In the genomic region with DNA sequence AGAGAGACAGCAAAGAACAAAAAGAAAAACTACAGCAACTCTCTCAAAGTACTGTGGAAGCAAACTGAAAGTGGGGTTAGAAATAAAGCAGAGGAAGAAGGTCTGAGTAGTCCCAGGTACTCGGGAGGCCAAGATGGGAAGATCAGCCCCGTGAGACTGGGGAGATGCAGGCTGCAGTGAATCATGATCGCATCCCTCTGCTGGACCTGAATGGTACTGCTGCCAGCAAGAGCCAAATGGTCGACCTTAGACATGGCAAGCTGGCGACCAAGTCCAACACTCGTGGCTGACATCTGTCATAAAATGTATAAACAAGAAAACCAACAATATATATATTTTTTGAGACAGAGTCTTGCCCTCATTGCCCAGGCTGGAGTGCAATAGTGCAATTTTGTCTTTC, we compare ENCODE assay signal across 1 cellular context.
TF ChIP-seq lines count a peak whose summit lies in the region.

No MANE protein-coding gene starts in this region.

TF ChIP-seq in HepG2, 621 proteins besides CTCF, POLR2A, EP300 and RAD21 (continued from another document):
- TF ChIP-seq, protein P1, sequence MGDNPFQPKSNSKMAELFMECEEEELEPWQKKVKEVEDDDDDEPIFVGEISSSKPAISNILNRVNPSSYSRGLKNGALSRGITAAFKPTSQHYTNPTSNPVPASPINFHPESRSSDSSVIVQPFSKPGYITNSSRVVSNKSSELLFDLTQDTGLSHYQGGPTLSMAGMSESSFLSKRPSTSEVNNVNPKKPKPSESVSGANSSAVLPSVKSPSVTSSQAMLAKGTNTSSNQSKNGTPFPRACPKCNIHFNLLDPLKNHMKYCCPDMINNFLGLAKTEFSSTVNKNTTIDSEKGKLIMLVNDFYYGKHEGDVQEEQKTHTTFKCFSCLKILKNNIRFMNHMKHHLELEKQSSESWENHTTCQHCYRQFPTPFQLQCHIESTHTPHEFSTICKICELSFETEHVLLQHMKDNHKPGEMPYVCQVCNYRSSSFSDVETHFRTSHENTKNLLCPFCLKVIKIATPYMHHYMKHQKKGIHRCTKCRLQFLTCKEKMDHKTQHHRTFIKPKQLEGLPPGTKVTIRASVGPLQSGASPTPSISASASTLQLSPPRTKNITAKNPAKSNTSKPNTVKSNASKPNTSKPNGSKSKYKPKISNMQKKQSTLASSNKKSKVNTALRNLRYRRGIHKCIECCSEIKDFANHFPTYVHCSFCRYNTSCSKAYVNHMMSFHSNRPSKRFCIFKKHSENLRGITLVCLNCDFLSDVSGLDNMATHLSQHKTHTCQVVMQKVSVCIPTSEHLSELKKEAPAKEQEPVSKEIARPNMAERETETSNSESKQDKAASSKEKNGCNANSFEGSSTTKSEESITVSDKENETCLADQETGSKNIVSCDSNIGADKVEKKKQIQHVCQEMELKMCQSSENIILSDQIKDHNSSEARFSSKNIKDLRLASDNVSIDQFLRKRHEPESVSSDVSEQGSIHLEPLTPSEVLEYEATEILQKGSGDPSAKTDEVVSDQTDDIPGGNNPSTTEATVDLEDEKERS (CRISPR knock-in tag; IDR thresholded peaks at IDR 0.05), result 0 out of 2 replicates have a peak, but pooled peaks have one; percentile 29
- TF ChIP-seq ZNF274 (CRISPR knock-in tag; IDR thresholded peaks at IDR 0.05), result 0 out of 2 replicates have a peak, but pooled peaks have one; percentile 30
- TF ChIP-seq, protein P2, sequence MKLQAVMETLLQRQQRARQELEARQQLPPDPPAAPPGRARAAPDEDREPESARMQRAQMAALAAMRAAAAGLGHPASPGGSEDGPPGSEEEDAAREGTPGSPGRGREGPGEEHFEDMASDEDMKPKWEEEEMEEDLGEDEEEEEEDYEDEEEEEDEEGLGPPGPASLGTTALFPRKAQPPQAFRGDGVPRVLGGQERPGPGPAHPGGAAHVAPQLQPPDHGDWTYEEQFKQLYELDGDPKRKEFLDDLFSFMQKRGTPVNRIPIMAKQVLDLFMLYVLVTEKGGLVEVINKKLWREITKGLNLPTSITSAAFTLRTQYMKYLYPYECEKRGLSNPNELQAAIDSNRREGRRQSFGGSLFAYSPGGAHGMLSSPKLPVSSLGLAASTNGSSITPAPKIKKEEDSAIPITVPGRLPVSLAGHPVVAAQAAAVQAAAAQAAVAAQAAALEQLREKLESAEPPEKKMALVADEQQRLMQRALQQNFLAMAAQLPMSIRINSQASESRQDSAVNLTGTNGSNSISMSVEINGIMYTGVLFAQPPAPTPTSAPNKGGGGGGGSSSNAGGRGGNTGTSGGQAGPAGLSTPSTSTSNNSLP (IDR thresholded peaks at IDR 0.05; ENCODE audit: low read depth, low read length), result 0 out of 2 replicates have a peak, but pooled peaks have one; percentile 59
- TF ChIP-seq, protein P3, sequence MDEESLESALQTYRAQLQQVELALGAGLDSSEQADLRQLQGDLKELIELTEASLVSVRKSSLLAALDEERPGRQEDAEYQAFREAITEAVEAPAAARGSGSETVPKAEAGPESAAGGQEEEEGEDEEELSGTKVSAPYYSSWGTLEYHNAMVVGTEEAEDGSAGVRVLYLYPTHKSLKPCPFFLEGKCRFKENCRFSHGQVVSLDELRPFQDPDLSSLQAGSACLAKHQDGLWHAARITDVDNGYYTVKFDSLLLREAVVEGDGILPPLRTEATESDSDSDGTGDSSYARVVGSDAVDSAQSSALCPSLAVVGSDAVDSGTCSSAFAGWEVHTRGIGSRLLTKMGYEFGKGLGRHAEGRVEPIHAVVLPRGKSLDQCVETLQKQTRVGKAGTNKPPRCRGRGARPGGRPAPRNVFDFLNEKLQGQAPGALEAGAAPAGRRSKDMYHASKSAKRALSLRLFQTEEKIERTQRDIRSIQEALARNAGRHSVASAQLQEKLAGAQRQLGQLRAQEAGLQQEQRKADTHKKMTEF (CRISPR knock-in tag; IDR thresholded peaks at IDR 0.05), result 0 out of 2 replicates have a peak, but pooled peaks have one; percentile 19
- TF ChIP-seq SMC3 (IDR thresholded peaks at IDR 0.05; ENCODE audit: low read length), result peak; percentile 67
- peak; percentile 32 for TF ChIP-seq XRCC5 (optimal IDR thresholded peaks at IDR 0.05; ENCODE audit: low read length)
- TF ChIP-seq, protein P4, sequence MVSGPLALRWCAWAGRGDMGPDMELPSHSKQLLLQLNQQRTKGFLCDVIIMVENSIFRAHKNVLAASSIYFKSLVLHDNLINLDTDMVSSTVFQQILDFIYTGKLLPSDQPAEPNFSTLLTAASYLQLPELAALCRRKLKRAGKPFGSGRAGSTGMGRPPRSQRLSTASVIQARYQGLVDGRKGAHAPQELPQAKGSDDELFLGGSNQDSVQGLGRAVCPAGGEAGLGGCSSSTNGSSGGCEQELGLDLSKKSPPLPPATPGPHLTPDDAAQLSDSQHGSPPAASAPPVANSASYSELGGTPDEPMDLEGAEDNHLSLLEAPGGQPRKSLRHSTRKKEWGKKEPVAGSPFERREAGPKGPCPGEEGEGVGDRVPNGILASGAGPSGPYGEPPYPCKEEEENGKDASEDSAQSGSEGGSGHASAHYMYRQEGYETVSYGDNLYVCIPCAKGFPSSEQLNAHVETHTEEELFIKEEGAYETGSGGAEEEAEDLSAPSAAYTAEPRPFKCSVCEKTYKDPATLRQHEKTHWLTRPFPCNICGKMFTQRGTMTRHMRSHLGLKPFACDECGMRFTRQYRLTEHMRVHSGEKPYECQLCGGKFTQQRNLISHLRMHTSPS (CRISPR knock-in tag; IDR thresholded peaks at IDR 0.05; ENCODE audit: low read depth), result no peak
- TF ChIP-seq ZNF644 (CRISPR knock-in tag; IDR thresholded peaks at IDR 0.05; ENCODE audit: low read depth), result peak; percentile 86
- TF ChIP-seq, protein P5, sequence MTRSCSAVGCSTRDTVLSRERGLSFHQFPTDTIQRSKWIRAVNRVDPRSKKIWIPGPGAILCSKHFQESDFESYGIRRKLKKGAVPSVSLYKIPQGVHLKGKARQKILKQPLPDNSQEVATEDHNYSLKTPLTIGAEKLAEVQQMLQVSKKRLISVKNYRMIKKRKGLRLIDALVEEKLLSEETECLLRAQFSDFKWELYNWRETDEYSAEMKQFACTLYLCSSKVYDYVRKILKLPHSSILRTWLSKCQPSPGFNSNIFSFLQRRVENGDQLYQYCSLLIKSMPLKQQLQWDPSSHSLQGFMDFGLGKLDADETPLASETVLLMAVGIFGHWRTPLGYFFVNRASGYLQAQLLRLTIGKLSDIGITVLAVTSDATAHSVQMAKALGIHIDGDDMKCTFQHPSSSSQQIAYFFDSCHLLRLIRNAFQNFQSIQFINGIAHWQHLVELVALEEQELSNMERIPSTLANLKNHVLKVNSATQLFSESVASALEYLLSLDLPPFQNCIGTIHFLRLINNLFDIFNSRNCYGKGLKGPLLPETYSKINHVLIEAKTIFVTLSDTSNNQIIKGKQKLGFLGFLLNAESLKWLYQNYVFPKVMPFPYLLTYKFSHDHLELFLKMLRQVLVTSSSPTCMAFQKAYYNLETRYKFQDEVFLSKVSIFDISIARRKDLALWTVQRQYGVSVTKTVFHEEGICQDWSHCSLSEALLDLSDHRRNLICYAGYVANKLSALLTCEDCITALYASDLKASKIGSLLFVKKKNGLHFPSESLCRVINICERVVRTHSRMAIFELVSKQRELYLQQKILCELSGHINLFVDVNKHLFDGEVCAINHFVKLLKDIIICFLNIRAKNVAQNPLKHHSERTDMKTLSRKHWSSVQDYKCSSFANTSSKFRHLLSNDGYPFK (CRISPR knock-in tag; IDR thresholded peaks at IDR 0.05; ENCODE audit: borderline replicate concordance), result no peak
- TF ChIP-seq, protein P6, sequence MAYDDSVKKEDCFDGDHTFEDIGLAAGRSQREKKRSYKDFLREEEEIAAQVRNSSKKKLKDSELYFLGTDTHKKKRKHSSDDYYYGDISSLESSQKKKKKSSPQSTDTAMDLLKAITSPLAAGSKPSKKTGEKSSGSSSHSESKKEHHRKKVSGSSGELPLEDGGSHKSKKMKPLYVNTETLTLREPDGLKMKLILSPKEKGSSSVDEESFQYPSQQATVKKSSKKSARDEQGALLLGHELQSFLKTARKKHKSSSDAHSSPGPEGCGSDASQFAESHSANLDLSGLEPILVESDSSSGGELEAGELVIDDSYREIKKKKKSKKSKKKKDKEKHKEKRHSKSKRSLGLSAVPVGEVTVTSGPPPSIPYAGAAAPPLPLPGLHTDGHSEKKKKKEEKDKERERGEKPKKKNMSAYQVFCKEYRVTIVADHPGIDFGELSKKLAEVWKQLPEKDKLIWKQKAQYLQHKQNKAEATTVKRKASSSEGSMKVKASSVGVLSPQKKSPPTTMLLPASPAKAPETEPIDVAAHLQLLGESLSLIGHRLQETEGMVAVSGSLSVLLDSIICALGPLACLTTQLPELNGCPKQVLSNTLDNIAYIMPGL (CRISPR knock-in tag; IDR thresholded peaks at IDR 0.05; ENCODE audit: borderline replicate concordance in 1 of 2, low read depth in 1 of 2), result peak in 1 of 2 experiments; percentile 75; a peak in 2 of 4 replicates
- TF ChIP-seq BRD4 (CRISPR knock-in tag; IDR thresholded peaks at IDR 0.05), result no peak
- peak; percentile 42; the same call in 1 of the 2 replicates for TF ChIP-seq KDM2A (CRISPR knock-in tag; IDR thresholded peaks at IDR 0.05; ENCODE audit: borderline replicate concordance, low read depth)
- TF ChIP-seq TCF12 (IDR thresholded peaks at IDR 0.05), result no peak
- TF ChIP-seq TCF12 (CRISPR knock-in tag; IDR thresholded peaks at IDR 0.05), result no peak
- TF ChIP-seq GATAD2A (CRISPR knock-in tag; IDR thresholded peaks at IDR 0.05), result 0 out of 2 replicates have a peak, but pooled peaks have one; percentile 23
- TF ChIP-seq SAP130 (CRISPR knock-in tag; IDR thresholded peaks at IDR 0.05; ENCODE audit: low read depth), result peak; percentile 48; the same call in 1 of the 2 replicates
- TF ChIP-seq ZNF460 (CRISPR knock-in tag; IDR thresholded peaks at IDR 0.05; ENCODE audit: borderline replicate concordance), result no peak
- peak; percentile 71 for TF ChIP-seq ZMYM4 (CRISPR knock-in tag; IDR thresholded peaks at IDR 0.05)
